Comparison of ENCODE assay signal across 19 cellular contexts in the genomic region with DNA sequence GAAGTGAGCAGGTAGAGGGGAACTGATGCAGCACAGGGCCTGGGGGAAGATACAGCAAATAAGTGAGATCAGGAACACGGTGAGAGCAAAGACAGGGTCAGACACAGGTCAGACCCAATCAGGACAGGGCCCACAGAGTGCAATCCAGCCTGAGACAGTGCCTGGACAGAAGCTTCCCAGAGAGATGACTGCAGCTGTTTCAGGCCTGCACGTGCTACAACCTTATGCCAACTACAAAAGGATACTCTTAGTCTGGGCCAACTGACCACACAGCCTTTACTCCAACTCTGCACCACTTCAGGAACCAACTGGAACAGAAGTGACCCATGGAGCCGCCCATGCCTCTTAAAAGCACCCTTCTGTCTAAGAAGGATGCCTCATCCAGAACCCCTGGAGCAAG.
"Had no signal": no experiment of that assay in that cellular context is flagged by ENCODE, and none has a peak within 500 bp of the region (broad histone marks: within the 10 kb centered on the region; RNA-seq: fewer than 3 reads in every experiment).

No MANE protein-coding gene starts in this region.

- H3K36me3 ChIP-seq: adrenal gland, ascending aorta, brain microvascular endothelial cell, tibial nerve had no signal

- H3K27me3 ChIP-seq: adrenal gland, ascending aorta, brain microvascular endothelial cell, tibial nerve had no signal

- DNase-seq: activated CD4-positive, alpha-beta T cell treated with anti-CD3 and anti-CD28 coated beads, Interleukin-2, amount 50 U/mL, for 4 hours; activated CD8-positive, alpha-beta memory T cell treated with anti-CD3 and anti-CD28 coated beads for 24 hours; activated CD8-positive, alpha-beta memory T cell treated with anti-CD3 and anti-CD28 coated beads, Interleukin-2, amount 50 U/mL, for 4 hours; activated naive CD4-positive, alpha-beta T cell; activated T-cell treated with anti-CD3 and anti-CD28 coated beads, Interleukin-2, amount 50 U/mL, for 4 hours; adrenal gland; brain microvascular endothelial cell; central memory CD4-positive, alpha-beta T cell; effector memory CD4-positive, alpha-beta T cell; hypothalamus; occipital lobe; stimulated activated CD4-positive, alpha-beta T cell treated with anti-CD3 and anti-CD28 coated beads, Interleukin-12 subunit alpha, Interleukin-12 subunit beta, amount 100 ng/mL, for 4 hours; stimulated activated naive CD8-positive, alpha-beta T cell treated with anti-CD3 and anti-CD28 coated beads, Interleukin-15, amount 100 ng/mL, for 72 hours; T-cell; T-helper 9 cell had no signal

- H3K9me3 ChIP-seq: adrenal gland, ascending aorta, tibial nerve had no signal

- H3K4me3 ChIP-seq: adrenal gland, ascending aorta, tibial nerve had no signal

- H3K27ac ChIP-seq: ascending aorta, brain microvascular endothelial cell, tibial nerve had no signal

- ATAC-seq: activated T-cell treated with anti-CD3 and anti-CD28 coated beads, Interleukin-2, amount 50 U/mL, for 4 hours; esophagus mucosa; stimulated activated naive CD8-positive, alpha-beta T cell treated with anti-CD3 and anti-CD28 coated beads, Interleukin-15, amount 100 ng/mL, for 72 hours; T-cell; WTC11 had no signal
